In the genomic region with DNA sequence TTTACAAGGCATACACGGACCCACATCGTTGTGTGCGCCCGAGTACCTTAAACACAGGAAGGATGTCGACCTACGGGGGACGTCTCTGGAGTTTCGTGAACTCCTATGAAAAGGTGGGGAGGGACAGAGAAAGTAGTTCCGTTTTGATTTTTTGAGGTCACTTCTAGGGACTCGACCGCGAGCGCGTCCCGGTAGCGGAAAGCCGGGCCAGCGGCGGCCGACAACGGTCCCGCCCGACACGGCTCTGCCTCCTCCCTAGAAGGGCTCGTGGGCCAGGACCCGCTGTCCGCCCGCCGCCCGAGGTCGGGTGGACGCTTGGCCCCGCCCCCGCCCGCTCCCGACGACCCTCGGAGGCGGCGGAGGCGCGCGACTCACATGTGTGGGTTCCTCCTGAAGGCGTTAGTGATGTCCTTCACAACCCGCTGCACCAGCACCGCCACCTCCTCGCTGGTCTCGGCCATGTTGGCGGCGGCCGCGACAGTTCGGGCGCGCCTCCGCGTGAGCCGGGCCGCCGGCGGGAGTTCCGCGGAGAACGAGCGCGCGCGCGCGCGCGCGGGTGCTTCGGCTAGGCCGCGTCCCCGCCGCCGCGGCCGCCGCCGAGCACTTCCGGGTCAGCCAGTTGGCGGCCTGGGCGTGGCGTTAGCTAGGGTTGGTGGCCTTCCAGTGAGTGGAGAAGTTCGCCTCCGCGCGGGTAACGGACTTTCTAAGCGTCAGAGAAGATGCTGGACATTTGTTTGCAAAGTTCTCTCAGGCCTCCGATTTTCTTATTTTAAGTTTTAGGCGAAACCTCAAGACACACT, we compare ENCODE assay signal across 8 cellular contexts. TPM values are rescaled to one million over a fixed set of nuclear protein-coding genes. Genes with fewer than 3 reads are reported as not detected.
A peak's percentile ranks its signal among the peaks of the same experiment; 100 is the strongest.
DNase-seq lines count a peak whose midpoint lies in the region; ATAC-seq lines count a peak whose summit lies in the region.

A gene with protein sequence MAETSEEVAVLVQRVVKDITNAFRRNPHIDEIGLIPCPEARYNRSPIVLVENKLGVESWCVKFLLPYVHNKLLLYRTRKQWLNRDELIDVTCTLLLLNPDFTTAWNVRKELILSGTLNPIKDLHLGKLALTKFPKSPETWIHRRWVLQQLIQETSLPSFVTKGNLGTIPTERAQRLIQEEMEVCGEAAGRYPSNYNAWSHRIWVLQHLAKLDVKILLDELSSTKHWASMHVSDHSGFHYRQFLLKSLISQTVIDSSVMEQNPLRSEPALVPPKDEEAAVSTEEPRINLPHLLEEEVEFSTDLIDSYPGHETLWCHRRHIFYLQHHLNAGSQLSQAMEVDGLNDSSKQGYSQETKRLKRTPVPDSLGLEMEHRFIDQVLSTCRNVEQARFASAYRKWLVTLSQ (minus strand): TSS at position 534 of the 800 bp plus-strand sequence. CDS start 73 bp downstream, at position 461.

- H3K27ac ChIP-seq in BLaER1 treated with 17β-estradiol and CSF1 and Interleukin-3, amounts not matched to agents 10 nM and 100 nM: peak within 1 kb of the TSS; percentile 91 to 99 (median 96)

- peaks cover 0 to 23% (median 4%) of the 10 kb centered on the region in 11 experiments; a peak in 9 of 22 replicates for H4K20me1 ChIP-seq in BLaER1 treated with 17β-estradiol and CSF1 and Interleukin-3, amounts not matched to agents 10 nM and 100 nM

- ATAC-seq in GM19351 (IDR thresholded peaks at IDR 0.05; ENCODE audit: unreplicated experiment) (peak; percentile 85), HG03520 (IDR thresholded peaks at IDR 0.05; ENCODE audit: unreplicated experiment) (peak; percentile 86), left lobe of liver (peak; percentile 96)

- H3K9ac ChIP-seq in BLaER1 treated with 17β-estradiol and CSF1 and Interleukin-3, amounts not matched to agents 10 nM and 100 nM: peak within 1 kb of the TSS; percentile 93 to 99 (median 97)

- H3K4me3 ChIP-seq in BLaER1 treated with 17β-estradiol and CSF1 and Interleukin-3, amounts not matched to agents 10 nM and 100 nM: peak within 1 kb of the TSS; percentile 82 to 98 (median 88)

- peaks cover 0 to 27% (median 16%) of the 10 kb centered on the region in 11 experiments; a peak in 14 of 22 replicates for H3K36me3 ChIP-seq in BLaER1 treated with 17β-estradiol and CSF1 and Interleukin-3, amounts not matched to agents 10 nM and 100 nM

- no peaks in the 10 kb centered on the region for H3K27me3 ChIP-seq in BLaER1 treated with 17β-estradiol and CSF1 and Interleukin-3, amounts not matched to agents 10 nM and 100 nM

- peaks cover 11 to 23% (median 16%) of the 10 kb centered on the region in 10 experiments for H3K4me1 ChIP-seq in BLaER1 treated with 17β-estradiol and CSF1 and Interleukin-3, amounts not matched to agents 10 nM and 100 nM

- no peaks in the 10 kb centered on the region; a peak in 1 of 22 replicates for H3K9me3 ChIP-seq in BLaER1 treated with 17β-estradiol and CSF1 and Interleukin-3, amounts not matched to agents 10 nM and 100 nM (replicated peaks in 1 of 11)

- DNase-seq in NCI-H526 treated with DMSO at 0.1 percent for 48 hours (lab: John Stamatoyannopoulos, UW): peak; percentile 57
- peak; percentile 88 for DNase-seq in activated CD4-positive, alpha-beta T cell treated with anti-CD3 and anti-CD28 coated beads, Interleukin-2, amount 50 U/mL, for 1 hour
- peak; percentile 76 for DNase-seq in dedifferentiated amniotic fluid mesenchymal stem cell (ENCODE audit: extremely low spot score)
- peak; percentile 93 for DNase-seq in left lobe of liver (ENCODE audit: low spot score)
- peak; percentile 90 to 92 for DNase-seq in stimulated activated CD4-positive, alpha-beta T cell treated with anti-CD3 and anti-CD28 coated beads, Interleukin-2, amount 100 ng/mL, for 24 hours

- H3K4me2 ChIP-seq in BLaER1 treated with 17β-estradiol and CSF1 and Interleukin-3, amounts not matched to agents 10 nM and 100 nM: peak within 1 kb of the TSS; percentile 78 to 96 (median 87)

RNA-seq across cellular contexts. Expression of the gene that starts here (rescaled TPM):
- 23.1 TPM for total RNA-seq in left lobe of liver

Comparison
In these comparisons a context has a peak if more than half of its experiments do, and no peak if none do; other contexts are left out.
1. Peak in every context shown above with its lines: DNase-seq, ATAC-seq, H3K4me3 ChIP-seq and H3K27ac ChIP-seq.